15 cellular contexts compared by ENCODE assay signal in the genomic region with DNA sequence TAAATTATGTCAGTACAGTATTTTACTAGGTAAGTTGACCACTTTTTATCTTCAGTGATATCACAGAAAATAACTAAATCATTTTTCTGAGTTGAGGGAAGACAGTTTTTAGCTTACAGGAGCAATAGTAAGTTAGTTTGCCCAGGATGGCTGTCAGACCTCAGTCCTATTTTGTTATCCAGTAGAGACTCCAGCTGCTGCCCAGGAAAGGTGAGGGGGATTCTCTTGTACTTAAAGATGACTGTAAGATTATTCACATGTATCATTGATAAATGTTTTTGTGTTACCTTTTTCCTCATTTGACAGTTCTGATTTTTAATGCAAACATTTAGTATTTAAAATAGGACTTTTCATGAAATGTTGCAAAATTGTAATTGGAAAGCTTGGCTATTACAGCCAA. TPM values are rescaled to one million over a fixed set of nuclear protein-coding genes. Genes with fewer than 3 reads are reported as not detected.
DNase-seq lines count a peak whose midpoint lies in the region; ATAC-seq and TF ChIP-seq lines count a peak whose summit lies in the region.
"Had no signal": no experiment of that assay in that cellular context is flagged by ENCODE, and none has a peak within 500 bp of the region (broad histone marks: within the 10 kb centered on the region; RNA-seq: fewer than 3 reads in every experiment).

No MANE protein-coding gene starts in this region.

- no peaks in the 10 kb centered on the region for H4K20me1 ChIP-seq in BLaER1 treated with 17β-estradiol and CSF1 and Interleukin-3, amounts not matched to agents 10 nM and 100 nM
- H4K20me1 ChIP-seq in GM23248 (ENCODE audit: insufficient read depth) = no peaks in the 10 kb centered on the region

- peak overlapping the region; percentile 62 for H3K4me3 Mint-ChIP-seq in activated naive CD8-positive, alpha-beta T cell treated with anti-CD3 and anti-CD28 coated beads, Interleukin-2, amount 50 U/mL, for 24 hours
- peak overlapping the region in 1 of 8 donors; percentile 42 for H3K4me3 Mint-ChIP-seq in naive B cell

- H3K4me1 Mint-ChIP-seq in activated naive CD8-positive, alpha-beta T cell treated with anti-CD3 and anti-CD28 coated beads, Interleukin-2, amount 50 U/mL, for 24 hours = peaks cover 84% of the 10 kb centered on the region
- peaks cover 32 to 52% (median 48%) of the 10 kb centered on the region in 3 donors for H3K4me1 Mint-ChIP-seq in naive B cell

- H3K27me3 ChIP-seq in BLaER1 treated with 17β-estradiol and CSF1 and Interleukin-3, amounts not matched to agents 10 nM and 100 nM = no peaks in the 10 kb centered on the region
- H3K27me3 ChIP-seq in GM23248 (replicated peaks; ENCODE audit: insufficient read depth) = no peaks in the 10 kb centered on the region
- no peaks in the 10 kb centered on the region for H3K27me3 ChIP-seq in SJCRH30
- H3K27me3 ChIP-seq: gastroesophageal sphincter, pancreas had no signal

- peak overlapping the region; percentile 98 for H3K27ac Mint-ChIP-seq in activated naive CD8-positive, alpha-beta T cell treated with anti-CD3 and anti-CD28 coated beads, Interleukin-2, amount 50 U/mL, for 24 hours
- peak overlapping the region in 5 of 6 donors; percentile 29 to 96 (median 47) for H3K27ac Mint-ChIP-seq in naive B cell

- peak overlapping the region; percentile 75 to 98 (median 93) for H3K27ac ChIP-seq in BLaER1 treated with 17β-estradiol and CSF1 and Interleukin-3, amounts not matched to agents 10 nM and 100 nM
- H3K27ac ChIP-seq in GM23248 = peak overlapping the region; percentile 74
- H3K27ac ChIP-seq in SJCRH30 = no peak overlapping the region

- no peak for TF ChIP-seq POLR2A in erythroblast (IDR thresholded peaks at IDR 0.05; ENCODE audit: low read length)

- DNase-seq in GM23248 (peak; percentile 15), naive B cell (no peak), hepatic stellate cell (ENCODE audit: low spot score) (no peak), SJCRH30 (no peak), erythroblast (lab: John Stamatoyannopoulos, UW) (no peak)
- no peak for DNase-seq in activated naive CD8-positive, alpha-beta T cell treated with anti-CD3 and anti-CD28 coated beads, Interleukin-2, amount 50 U/mL, for 24 hours
- DNase-seq in effector CD8-positive, alpha-beta T cell (lab: John Stamatoyannopoulos, UW) = no peak
- DNase-seq: activated CD4-positive, CD25-positive, alpha-beta regulatory T cell; NCI-H1092; NCI-H524 treated with DMSO at 0.1 percent for 48 hours; pancreas; SHP77 treated with DMSO at 0.1 percent for 48 hours had no signal

- peak overlapping the region in 1 of 10 experiments; percentile 29; a peak in 2 of 20 replicates for H3K4me3 ChIP-seq in BLaER1 treated with 17β-estradiol and CSF1 and Interleukin-3, amounts not matched to agents 10 nM and 100 nM
- H3K4me3 ChIP-seq in GM23248 (no peak overlapping the region), SJCRH30 (no peak overlapping the region)
- H3K4me3 ChIP-seq: gastroesophageal sphincter, pancreas had no signal

- H3K79me2 ChIP-seq in GM23248 (ENCODE audit: insufficient read depth) = no peaks in the 10 kb centered on the region

- peak overlapping the region in 10 of 11 experiments; percentile 6 to 93 (median 79); a peak in 18 of 22 replicates for H3K4me2 ChIP-seq in BLaER1 treated with 17β-estradiol and CSF1 and Interleukin-3, amounts not matched to agents 10 nM and 100 nM
- H3K4me2 ChIP-seq in GM23248 (ENCODE audit: unreplicated experiment) = peak overlapping the region; percentile 21

- H3K36me3 ChIP-seq in BLaER1 treated with 17β-estradiol and CSF1 and Interleukin-3, amounts not matched to agents 10 nM and 100 nM = peaks cover 21 to 76% (median 63%) of the 10 kb centered on the region in 11 experiments; a peak in 21 of 22 replicates
- H3K36me3 ChIP-seq in GM23248 (ENCODE audit: low read depth) = no peaks in the 10 kb centered on the region
- no peaks in the 10 kb centered on the region; the same call in 1 of the 2 replicates for H3K36me3 ChIP-seq in SJCRH30
- H3K36me3 ChIP-seq: pancreas had no signal

- H3K9me3 ChIP-seq in BLaER1 treated with 17β-estradiol and CSF1 and Interleukin-3, amounts not matched to agents 10 nM and 100 nM (replicated peaks in 1 of 11) = no peaks in the 10 kb centered on the region
- H3K9me3 ChIP-seq in GM23248 (ENCODE audit: low read depth) (no peaks in the 10 kb centered on the region), SJCRH30 (replicated peaks) (no peaks in the 10 kb centered on the region)
- H3K9me3 ChIP-seq: gastroesophageal sphincter, pancreas had no signal

- ATAC-seq in activated naive CD8-positive, alpha-beta T cell treated with anti-CD3 and anti-CD28 coated beads, Interleukin-2, amount 50 U/mL, for 24 hours = no peak
- ATAC-seq in naive B cell (ENCODE audit: low read depth in 2 of 2) = no peak

- peaks cover 33% of the 10 kb centered on the region for H3F3A ChIP-seq in GM23248 (ENCODE audit: insufficient read depth)

- in situ Hi-C loops in GM23248 (cut with MboI) = no loop called here

- no peaks in the 10 kb centered on the region for H3K27me3 Mint-ChIP-seq in activated naive CD8-positive, alpha-beta T cell treated with anti-CD3 and anti-CD28 coated beads, Interleukin-2, amount 50 U/mL, for 24 hours
- no peaks in the 10 kb centered on the region for H3K27me3 Mint-ChIP-seq in naive B cell
- H3K27me3 Mint-ChIP-seq: stimulated activated naive CD8-positive, alpha-beta T cell treated with anti-CD3 and anti-CD28 coated beads, Interleukin-15, amount 100 ng/mL, for 72 hours had no signal

- H3K36me3 Mint-ChIP-seq in activated naive CD8-positive, alpha-beta T cell treated with anti-CD3 and anti-CD28 coated beads, Interleukin-2, amount 50 U/mL, for 24 hours (ENCODE audit: low read depth) = peaks cover 39% of the 10 kb centered on the region
- H3K36me3 Mint-ChIP-seq in naive B cell = peaks cover 23 to 30% of the 10 kb centered on the region in 2 donors

- H3K4me1 ChIP-seq in BLaER1 treated with 17β-estradiol and CSF1 and Interleukin-3, amounts not matched to agents 10 nM and 100 nM = peaks cover 25 to 96% (median 84%) of the 10 kb centered on the region in 10 experiments
- H3K4me1 ChIP-seq in GM23248 (ENCODE audit: insufficient read depth) = peaks cover 39% of the 10 kb centered on the region
- peaks cover 2% of the 10 kb centered on the region; the same call in 1 of the 2 replicates for H3K4me1 ChIP-seq in SJCRH30

- no peaks in the 10 kb centered on the region for H3K9me2 ChIP-seq in GM23248 (ENCODE audit: insufficient read depth)

- H3K9me3 Mint-ChIP-seq in activated naive CD8-positive, alpha-beta T cell treated with anti-CD3 and anti-CD28 coated beads, Interleukin-2, amount 50 U/mL, for 24 hours = no peaks in the 10 kb centered on the region
- no peaks in the 10 kb centered on the region for H3K9me3 Mint-ChIP-seq in naive B cell
- H3K9me3 Mint-ChIP-seq: stimulated activated naive CD8-positive, alpha-beta T cell treated with anti-CD3 and anti-CD28 coated beads, Interleukin-15, amount 100 ng/mL, for 72 hours had no signal

- peak overlapping the region in 10 of 11 experiments; percentile 64 to 80 (median 76); a peak in 18 of 22 replicates for H3K9ac ChIP-seq in BLaER1 treated with 17β-estradiol and CSF1 and Interleukin-3, amounts not matched to agents 10 nM and 100 nM
- H3K9ac ChIP-seq in GM23248 = peak overlapping the region; percentile 46

- no peak overlapping the region for H2AFZ ChIP-seq in GM23248

RNA-seq across cellular contexts. Expression of a gene that starts 14.5 kb away (rescaled TPM):
- total RNA-seq in GM23248 (2014; rRNA removed; shearing (Covaris generic)) = not detected in 2 replicates
- polyA plus RNA-seq in GM23248 (2016; fragmentation: Nextera tagmentation; extraction: Ambion mirVana) (0.25 and 0.33 TPM in 2 replicates), naive B cell (ENCODE audit: low read depth in 6 of 6) (100 to 1,000 TPM in 5 of 6 donors, 10 to 100 TPM in 1; 98.3 to 487 (median 158) TPM)
- not detected in 2 replicates for total RNA-seq in SJCRH30 (2014; rRNA removed; shearing (Covaris generic))
